In genomic region chr3:163560459-163560858, GRCh38 we compare ENCODE assay signal across 15 cellular contexts.
A peak's percentile ranks its signal among the peaks of the same experiment; 100 is the strongest.
DNase-seq lines count a peak whose midpoint lies in the region; ATAC-seq and TF ChIP-seq lines count a peak whose summit lies in the region.
"Had no signal": no experiment of that assay in that cellular context is flagged by ENCODE, and none has a peak within 500 bp of the region (broad histone marks: within the 10 kb centered on the region; RNA-seq: fewer than 3 reads in every experiment).

No MANE protein-coding gene starts in this region.

- no peaks in the 10 kb centered on the region for H3K27me3 ChIP-seq in OCI-LY3 (ENCODE audit: low read depth, low read length)
- no peaks in the 10 kb centered on the region for H3K27me3 ChIP-seq in mesendoderm (ENCODE audit: insufficient read depth, low read length, poor library complexity)

- no peak overlapping the region for H3K4ac ChIP-seq in mesendoderm (ENCODE audit: low read depth, low read length)

- no peaks in the 10 kb centered on the region for H3K79me1 ChIP-seq in mesendoderm (ENCODE audit: low read length)

- H3K36me3 ChIP-seq in OCI-LY3 (replicated peaks; ENCODE audit: low read depth, low read length) (no peaks in the 10 kb centered on the region), mesendoderm (ENCODE audit: control insufficient read depth, insufficient read depth, low read length) (no peaks in the 10 kb centered on the region), mucosa of descending colon (ENCODE audit: low read depth) (no peaks in the 10 kb centered on the region)
- H3K36me3 ChIP-seq: HAP-1 had no signal

- H3K36me3 Mint-ChIP-seq in WTC11 = peaks cover 5% of the 10 kb centered on the region; the same call in 1 of the 2 replicates
- H3K36me3 Mint-ChIP-seq: CD4-positive, alpha-beta memory T cell had no signal

- H2BK120ac ChIP-seq in mesendoderm (ENCODE audit: low read depth, low read length) = no peak overlapping the region

- H3K79me2 ChIP-seq in OCI-LY3 (ENCODE audit: low read length) = no peaks in the 10 kb centered on the region
- H3K79me2 ChIP-seq in mesendoderm (ENCODE audit: control insufficient read depth, insufficient read depth, low read length) = no peaks in the 10 kb centered on the region

- no peak overlapping the region for H4K5ac ChIP-seq in mesendoderm (ENCODE audit: low read length)

- H3K9me3 ChIP-seq in OCI-LY3 (ENCODE audit: insufficient read depth, low read length) = no peaks in the 10 kb centered on the region
- H3K9me3 ChIP-seq in mucosa of descending colon = no peaks in the 10 kb centered on the region
- H3K9me3 ChIP-seq: HAP-1 had no signal

- H4K8ac ChIP-seq in mesendoderm (ENCODE audit: low read depth, low read length) = no peak overlapping the region

- H2AFZ ChIP-seq in OCI-LY3 (ENCODE audit: low read depth, low read length) = peak overlapping the region; percentile 69; the same call in 1 of the 2 replicates

- no peak overlapping the region for H3K23ac ChIP-seq in mesendoderm (ENCODE audit: low read length)

- no peak overlapping the region for H3K56ac ChIP-seq in mesendoderm (ENCODE audit: low read length)

- no peak overlapping the region for H2AK5ac ChIP-seq in mesendoderm (ENCODE audit: low read length)

- H3K4me2 ChIP-seq in OCI-LY3 (ENCODE audit: low read length) (no peak overlapping the region), mesendoderm (ENCODE audit: low read length) (no peak overlapping the region)

- peak; percentile 82 for ATAC-seq in WTC11
- ATAC-seq in GM19395 (IDR thresholded peaks at IDR 0.05; ENCODE audit: unreplicated experiment) = no peak
- no peak for ATAC-seq in mucosa of descending colon

- DNase-seq in WTC11 (ENCODE audit: low spot score) = no peak
- DNase-seq in mesendoderm = peak; percentile 20
- DNase-seq in mucosa of descending colon = no peak
- DNase-seq in HT-29 (ENCODE audit: low spot score) = no peak
- DNase-seq: C1 segment of cervical spinal cord; Calu3; CD4-positive, alpha-beta memory T cell; COR-L47; DMS53; DMS79 treated with DMSO at 0.1 percent for 48 hours; GF-D8; GOT3 had no signal

- no CpG with 5 or more reads among the region's 2 CpGs for WGBS in mesendoderm (ENCODE audit: extremely low coverage, insufficient coverage, low lambda C conversion rate)

- no peaks in the 10 kb centered on the region for H3K27me3 Mint-ChIP-seq in WTC11 (ENCODE audit: low read depth)
- H3K27me3 Mint-ChIP-seq: CD4-positive, alpha-beta memory T cell had no signal

- H3K4me1 ChIP-seq in OCI-LY3 (ENCODE audit: low read length) (peaks cover 7% of the 10 kb centered on the region; the same call in 1 of the 2 replicates), mesendoderm (ENCODE audit: control insufficient read depth, low read depth, low read length) (no peaks in the 10 kb centered on the region), mucosa of descending colon (ENCODE audit: low read depth) (no peaks in the 10 kb centered on the region)

- no peak overlapping the region for H2BK15ac ChIP-seq in mesendoderm (replicated peaks; ENCODE audit: low read depth)

- no peak overlapping the region for H3K4me3 Mint-ChIP-seq in WTC11
- H3K4me3 Mint-ChIP-seq: CD4-positive, alpha-beta memory T cell had no signal

- CTCF ChIA-PET in WTC11 (lab: Charles Lee) = no interaction called here

- TF ChIP-seq CTCF in OCI-LY3 (IDR thresholded peaks at IDR 0.05; ENCODE audit: low read depth, low read length) (no peak), WTC11 (IDR thresholded peaks at IDR 0.05) (no peak), mucosa of descending colon (IDR thresholded peaks at IDR 0.05) (no peak)

- H3K9me3 Mint-ChIP-seq in WTC11 = peaks cover 16% of the 10 kb centered on the region

- no peak overlapping the region for H3K9ac ChIP-seq in OCI-LY3 (ENCODE audit: low read length)
- no peak overlapping the region for H3K9ac ChIP-seq in mesendoderm (ENCODE audit: low read length)

- no peak overlapping the region for H3K4me3 ChIP-seq in OCI-LY3 (ENCODE audit: low read length)
- H3K4me3 ChIP-seq in mesendoderm (ENCODE audit: low read length) = no peak overlapping the region
- H3K4me3 ChIP-seq in mucosa of descending colon = no peak overlapping the region
- H3K4me3 ChIP-seq: HAP-1 had no signal

- H3K18ac ChIP-seq in mesendoderm (ENCODE audit: low read length) = no peak overlapping the region

- H3K27ac ChIP-seq in OCI-LY3 (ENCODE audit: low read length) = no peak overlapping the region
- no peak overlapping the region for H3K27ac ChIP-seq in mesendoderm (ENCODE audit: low read depth, low read length)

- no peaks in the 10 kb centered on the region for H4K20me1 ChIP-seq in OCI-LY3 (ENCODE audit: insufficient read depth, low read length)

- H3K27ac Mint-ChIP-seq in WTC11 = peak overlapping the region; percentile 24; the same call in 1 of the 2 replicates
- H3K27ac Mint-ChIP-seq: CD4-positive, alpha-beta memory T cell had no signal

- peaks cover 16% of the 10 kb centered on the region for H3K4me1 Mint-ChIP-seq in WTC11
- H3K4me1 Mint-ChIP-seq: CD4-positive, alpha-beta memory T cell had no signal

- POLR2A ChIA-PET in WTC11 (lab: Charles Lee) = no interaction called here

- intact Hi-C loops in mucosa of descending colon (cut with DNase I, micrococcal nuclease) = no loop called here

- H2BK5ac ChIP-seq in mesendoderm (ENCODE audit: low read length) = no peak overlapping the region

TF ChIP-seq in WTC11, 78 proteins besides CTCF, POLR2A, EP300 and RAD21:
- no peak for TF ChIP-seq MXD4 (CRISPR knock-in tag; IDR thresholded peaks at IDR 0.05; ENCODE audit: borderline replicate concordance)
- TF ChIP-seq E2F4 (CRISPR knock-in tag; IDR thresholded peaks at IDR 0.05; ENCODE audit: borderline replicate concordance, low read depth) = no peak
- no peak for TF ChIP-seq ATF6 (CRISPR knock-in tag; IDR thresholded peaks at IDR 0.05)
